Comparison of ENCODE assay signal across 27 cellular contexts in genomic region chr13:34730966-34731365, GRCh38.
"Had no signal": no experiment of that assay in that cellular context is flagged by ENCODE, and none has a peak within 500 bp of the region (broad histone marks: within the 10 kb centered on the region; RNA-seq: fewer than 3 reads in every experiment).

No MANE protein-coding gene starts in this region.

- FAIRE-seq: TTC549 had no signal

- H3K36me3 Mint-ChIP-seq: activated CD8-positive, alpha-beta memory T cell treated with anti-CD3 and anti-CD28 coated beads, Interleukin-2, amount 10 ng/mL, durations not matched to agents 7 days and 5 days; activated naive CD8-positive, alpha-beta T cell treated with anti-CD3 and anti-CD28 coated beads for 36 hours; brain; mesothelial cell of epicardium; WTC11 had no signal

- ATAC-seq: activated CD8-positive, alpha-beta memory T cell treated with anti-CD3 and anti-CD28 coated beads, Interleukin-2, amount 10 ng/mL, durations not matched to agents 7 days and 5 days; activated T-helper 17 cell treated with anti-CD3 and anti-CD28 coated beads, Interleukin-2, amount 50 U/mL, for 72 hours; WTC11 had no signal

- H3K27me3 Mint-ChIP-seq: activated CD4-positive, alpha-beta memory T cell treated with anti-CD3 and anti-CD28 coated beads, Interleukin-2, amount 10 ng/mL, durations not matched to agents 7 days and 5 days; activated CD8-positive, alpha-beta memory T cell treated with anti-CD3 and anti-CD28 coated beads, Interleukin-2, amount 10 ng/mL, durations not matched to agents 7 days and 5 days; activated naive CD8-positive, alpha-beta T cell treated with anti-CD3 and anti-CD28 coated beads for 36 hours; activated T-helper 17 cell treated with anti-CD3 and anti-CD28 coated beads, Interleukin-2, amount 50 U/mL, for 72 hours; central memory CD8-positive, alpha-beta T cell had no signal

- H3K27me3 ChIP-seq: colonic mucosa, tibial artery, uterus had no signal

- DNase-seq: activated CD4-positive, alpha-beta memory T cell treated with anti-CD3 and anti-CD28 coated beads, Interleukin-2, amount 10 ng/mL, durations not matched to agents 7 days and 5 days; activated CD4-positive, alpha-beta T cell treated with anti-CD3 and anti-CD28 coated beads for 4 hours; activated CD8-positive, alpha-beta memory T cell treated with anti-CD3 and anti-CD28 coated beads, Interleukin-2, amount 10 ng/mL, durations not matched to agents 7 days and 5 days; activated naive CD4-positive, alpha-beta T cell; activated naive CD8-positive, alpha-beta T cell treated with anti-CD3 and anti-CD28 coated beads for 36 hours; amygdala; colonic mucosa; erythroblast; foreskin melanocyte; glutamatergic neuron; nephron progenitor cell; nucleus accumbens; posterior cingulate gyrus; retina; stimulated activated CD4-positive, alpha-beta T cell treated with anti-CD3 and anti-CD28 coated beads, Interleukin-2, amount 100 ng/mL, for 24 hours; stimulated activated naive CD4-positive, alpha-beta T cell treated with Interleukin-2 at 50 U/mL for 16 hours; SW 1271; tibial artery; uterus had no signal

- H3K36me3 ChIP-seq: colonic mucosa, tibial artery, uterus had no signal

- H3K9me3 Mint-ChIP-seq: activated CD4-positive, alpha-beta memory T cell treated with anti-CD3 and anti-CD28 coated beads, Interleukin-2, amount 10 ng/mL, durations not matched to agents 7 days and 5 days had no signal

- H3K27ac Mint-ChIP-seq: activated CD4-positive, alpha-beta memory T cell treated with anti-CD3 and anti-CD28 coated beads, Interleukin-2, amount 10 ng/mL, durations not matched to agents 7 days and 5 days; activated CD8-positive, alpha-beta memory T cell treated with anti-CD3 and anti-CD28 coated beads, Interleukin-2, amount 10 ng/mL, durations not matched to agents 7 days and 5 days; activated naive CD8-positive, alpha-beta T cell treated with anti-CD3 and anti-CD28 coated beads for 36 hours; activated T-helper 17 cell treated with anti-CD3 and anti-CD28 coated beads, Interleukin-2, amount 50 U/mL, for 72 hours; mesothelial cell of epicardium; nephron progenitor cell; T-helper 2 cell treated with Interferon-gamma antibody and Interleukin-4, amounts not matched to agents 5 μg/mL and 100 μg/mL, for 36 hours; WTC11 had no signal

- H3K4me3 Mint-ChIP-seq: activated CD4-positive, alpha-beta memory T cell treated with anti-CD3 and anti-CD28 coated beads, Interleukin-2, amount 10 ng/mL, durations not matched to agents 7 days and 5 days; activated CD8-positive, alpha-beta memory T cell treated with anti-CD3 and anti-CD28 coated beads, Interleukin-2, amount 10 ng/mL, durations not matched to agents 7 days and 5 days; activated naive CD8-positive, alpha-beta T cell treated with anti-CD3 and anti-CD28 coated beads for 36 hours; activated T-helper 17 cell treated with anti-CD3 and anti-CD28 coated beads, Interleukin-2, amount 50 U/mL, for 72 hours; brain; central memory CD8-positive, alpha-beta T cell; mesothelial cell of epicardium; nephron progenitor cell; T-helper 2 cell treated with Interferon-gamma antibody and Interleukin-4, amounts not matched to agents 5 μg/mL and 100 μg/mL, for 36 hours; WTC11 had no signal

- H3K4me1 Mint-ChIP-seq: activated CD4-positive, alpha-beta memory T cell treated with anti-CD3 and anti-CD28 coated beads, Interleukin-2, amount 10 ng/mL, durations not matched to agents 7 days and 5 days; activated CD8-positive, alpha-beta memory T cell treated with anti-CD3 and anti-CD28 coated beads, Interleukin-2, amount 10 ng/mL, durations not matched to agents 7 days and 5 days; activated naive CD8-positive, alpha-beta T cell treated with anti-CD3 and anti-CD28 coated beads for 36 hours; activated T-helper 17 cell treated with anti-CD3 and anti-CD28 coated beads, Interleukin-2, amount 50 U/mL, for 72 hours; central memory CD8-positive, alpha-beta T cell; nephron progenitor cell; WTC11 had no signal

- H3K4me3 ChIP-seq: colonic mucosa, lung, tibial artery, uterus had no signal
